ENCODE assay signal across 21 cellular contexts in the genomic region with DNA sequence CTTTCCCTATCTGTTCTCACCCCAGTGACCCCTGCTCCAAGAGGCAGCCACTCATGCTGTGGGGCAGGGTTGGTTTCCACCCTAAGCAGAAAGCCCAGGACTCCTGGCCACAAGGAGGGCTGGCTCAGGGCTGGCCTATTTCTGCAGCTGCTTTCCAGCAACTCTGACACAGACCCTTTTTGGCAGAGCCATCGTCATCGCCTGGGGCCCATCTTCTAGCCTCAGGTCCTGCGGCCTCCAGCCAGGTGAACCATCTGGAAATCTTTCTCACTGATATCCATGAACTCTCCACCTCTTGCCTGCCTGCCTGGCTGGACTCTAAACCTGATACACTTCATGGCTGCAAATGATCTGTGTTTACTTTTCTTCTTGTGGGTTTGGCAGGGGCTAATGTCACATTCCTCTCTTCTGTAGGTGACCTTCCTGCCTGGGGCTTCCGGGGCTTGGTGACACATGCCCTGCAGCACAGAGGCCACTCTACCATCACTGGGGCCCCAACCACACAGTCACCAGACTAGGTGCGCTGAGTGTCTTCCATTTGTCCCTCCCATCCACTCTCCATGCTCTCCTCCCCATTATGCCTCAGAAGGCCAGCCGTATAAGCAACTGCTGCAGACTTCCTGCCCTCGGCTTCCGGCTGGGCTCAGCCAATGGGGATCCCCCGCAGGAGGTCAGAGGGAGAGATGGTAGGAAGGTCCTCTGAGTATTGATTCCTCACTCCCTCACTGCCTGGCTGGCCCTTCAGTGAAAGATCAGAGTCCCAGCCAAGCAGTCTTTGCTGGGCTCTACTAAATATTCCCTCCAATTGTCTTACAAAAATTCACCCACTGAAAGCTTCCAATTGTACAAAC. TPM values are rescaled to one million over a fixed set of nuclear protein-coding genes. Genes with fewer than 3 reads are reported as not detected.
A peak's percentile ranks its signal among the peaks of the same experiment; 100 is the strongest.
DNase-seq lines count a peak whose midpoint lies in the region; ATAC-seq and TF ChIP-seq lines count a peak whose summit lies in the region.
"Had no signal": no experiment of that assay in that cellular context is flagged by ENCODE, and none has a peak within 500 bp of the region (broad histone marks: within the 10 kb centered on the region; RNA-seq: fewer than 3 reads in every experiment).

No MANE protein-coding gene starts in this region.

- POLR2A ChIA-PET in activated CD8-positive, alpha-beta T cell treated with anti-CD3 and anti-CD28 coated beads, Interleukin-2, amount 10 ng/mL, durations not matched to agents 7 days and 5 days (lab: Charles Lee), result interaction anchor here (0.9 kb wide), 1 partner anchor 9 kb away, joined by 4 read pairs; a partner anchor contains a TSS
- POLR2A ChIA-PET in activated CD8-positive, alpha-beta T cell treated with anti-CD3 and anti-CD28 coated beads for 36 hours (lab: Charles Lee), result no interaction called here
- POLR2A ChIA-PET in Panc1 (lab: Charles Lee), result no interaction called here

- H3K4me3 ChIP-seq in Panc1 (ENCODE audit: low read depth in 2 of 2, low read length in 2 of 2), result no peak overlapping the region
- no peak overlapping the region for H3K4me3 ChIP-seq in upper lobe of left lung
- H3K4me3 ChIP-seq: GM12878 had no signal

- ATAC-seq in activated CD8-positive, alpha-beta T cell treated with anti-CD3 and anti-CD28 coated beads, Interleukin-2, amount 10 ng/mL, durations not matched to agents 7 days and 5 days, result no peak
- ATAC-seq in activated CD8-positive, alpha-beta T cell treated with anti-CD3 and anti-CD28 coated beads for 36 hours, result no peak
- ATAC-seq in Panc1 (peak; percentile 62), left lobe of liver (peak; percentile 66), upper lobe of left lung (ENCODE audit: low FRiP score in 2 of 2) (peak; percentile 7 to 87), HG02798 (IDR thresholded peaks at IDR 0.05; ENCODE audit: poor library complexity, unreplicated experiment) (no peak), HG03097 (IDR thresholded peaks at IDR 0.05; ENCODE audit: low FRiP score, unreplicated experiment) (no peak)
- ATAC-seq: GM12878 had no signal

- no peak overlapping the region for H3K27ac Mint-ChIP-seq in activated CD8-positive, alpha-beta T cell treated with anti-CD3 and anti-CD28 coated beads, Interleukin-2, amount 10 ng/mL, durations not matched to agents 7 days and 5 days
- H3K27ac Mint-ChIP-seq in activated CD8-positive, alpha-beta T cell treated with anti-CD3 and anti-CD28 coated beads for 36 hours, result no peak overlapping the region
- H3K27ac Mint-ChIP-seq: activated naive CD8-positive, alpha-beta T cell treated with anti-CD3 and anti-CD28 coated beads for 36 hours; T-helper 1 cell treated with Interleukin-12 subunit alpha and Interleukin-12 subunit beta and Interleukin-4 antibody, amounts not matched to agents 30 μg/mL and 1 μg/mL, for 36 hours had no signal

- TF ChIP-seq POLR2A in upper lobe of left lung (IDR thresholded peaks at IDR 0.05), result no peak

- no peaks in the 10 kb centered on the region for H3K4me1 Mint-ChIP-seq in activated CD8-positive, alpha-beta T cell treated with anti-CD3 and anti-CD28 coated beads, Interleukin-2, amount 10 ng/mL, durations not matched to agents 7 days and 5 days (ENCODE audit: low read depth)
- H3K4me1 Mint-ChIP-seq in activated CD8-positive, alpha-beta T cell treated with anti-CD3 and anti-CD28 coated beads for 36 hours (ENCODE audit: low read depth), result no peaks in the 10 kb centered on the region
- H3K4me1 Mint-ChIP-seq: activated naive CD8-positive, alpha-beta T cell treated with anti-CD3 and anti-CD28 coated beads for 36 hours; nephron had no signal

- H3K27me3 ChIP-seq in Panc1 (ENCODE audit: control insufficient read depth, insufficient read depth, low read length) (no peaks in the 10 kb centered on the region), upper lobe of left lung (no peaks in the 10 kb centered on the region)

- H3K27me3 Mint-ChIP-seq in activated CD8-positive, alpha-beta T cell treated with anti-CD3 and anti-CD28 coated beads, Interleukin-2, amount 10 ng/mL, durations not matched to agents 7 days and 5 days (ENCODE audit: low read depth), result no peaks in the 10 kb centered on the region
- no peaks in the 10 kb centered on the region for H3K27me3 Mint-ChIP-seq in activated CD8-positive, alpha-beta T cell treated with anti-CD3 and anti-CD28 coated beads for 36 hours
- H3K27me3 Mint-ChIP-seq: activated naive CD8-positive, alpha-beta T cell treated with anti-CD3 and anti-CD28 coated beads for 36 hours had no signal

- no peaks in the 10 kb centered on the region for H3K9me3 Mint-ChIP-seq in activated CD8-positive, alpha-beta T cell treated with anti-CD3 and anti-CD28 coated beads, Interleukin-2, amount 10 ng/mL, durations not matched to agents 7 days and 5 days (ENCODE audit: insufficient read depth)
- H3K9me3 Mint-ChIP-seq in activated CD8-positive, alpha-beta T cell treated with anti-CD3 and anti-CD28 coated beads for 36 hours, result no peaks in the 10 kb centered on the region
- H3K9me3 Mint-ChIP-seq: activated naive CD8-positive, alpha-beta T cell treated with anti-CD3 and anti-CD28 coated beads for 36 hours; nephron; T-helper 1 cell treated with Interleukin-12 subunit alpha and Interleukin-12 subunit beta and Interleukin-4 antibody, amounts not matched to agents 30 μg/mL and 1 μg/mL, for 36 hours had no signal

- 55 to 69% methylated on average over 6 to 9 of the region's 9 CpGs for WGBS in upper lobe of left lung, 2 donors

- H3K4me3 Mint-ChIP-seq in activated CD8-positive, alpha-beta T cell treated with anti-CD3 and anti-CD28 coated beads, Interleukin-2, amount 10 ng/mL, durations not matched to agents 7 days and 5 days, result no peak overlapping the region
- no peak overlapping the region for H3K4me3 Mint-ChIP-seq in activated CD8-positive, alpha-beta T cell treated with anti-CD3 and anti-CD28 coated beads for 36 hours
- H3K4me3 Mint-ChIP-seq: activated naive CD8-positive, alpha-beta T cell treated with anti-CD3 and anti-CD28 coated beads for 36 hours; nephron; T-helper 1 cell treated with Interleukin-12 subunit alpha and Interleukin-12 subunit beta and Interleukin-4 antibody, amounts not matched to agents 30 μg/mL and 1 μg/mL, for 36 hours had no signal

- intact Hi-C loops in activated CD8-positive, alpha-beta T cell treated with anti-CD3 and anti-CD28 coated beads for 36 hours (cut with micrococcal nuclease), result no loop called here
- intact Hi-C loops in Panc1 (cut with micrococcal nuclease; ENCODE audit: unreplicated experiment), result no loop called here

- no TSS peak for BruUV-seq in Panc1 (replicated peaks; lab: Mats Ljungman, UMichigan)

- TF ChIP-seq EP300 in upper lobe of left lung (IDR thresholded peaks at IDR 0.05), result no peak

- H3K36me3 ChIP-seq in Panc1 (ENCODE audit: control insufficient read depth, insufficient read depth, low read length) (no peaks in the 10 kb centered on the region), upper lobe of left lung (no peaks in the 10 kb centered on the region)

- peak; percentile 7 for DNase-seq in activated CD8-positive, alpha-beta T cell treated with anti-CD3 and anti-CD28 coated beads, Interleukin-2, amount 10 ng/mL, durations not matched to agents 7 days and 5 days
- no peak for DNase-seq in activated CD8-positive, alpha-beta T cell treated with anti-CD3 and anti-CD28 coated beads for 36 hours
- no peak for DNase-seq in Panc1 (ENCODE audit: low read depth, low spot score)
- no peak for DNase-seq in left lobe of liver (ENCODE audit: low spot score)
- peak in 1 of 2 donors; percentile 68 for DNase-seq in upper lobe of left lung
- DNase-seq in islet precursor cell, result no peak
- DNase-seq: 8988T; activated CD4-positive, alpha-beta T cell treated with anti-CD3 and anti-CD28 coated beads for 1 hour; activated naive CD8-positive, alpha-beta T cell treated with anti-CD3 and anti-CD28 coated beads for 36 hours; activated T-cell treated with anti-CD3 and anti-CD28 coated beads for 4 hours; C1 segment of cervical spinal cord; effector memory CD4-positive, alpha-beta T cell; Kasumi-1; NCI-H1417 treated with DMSO at 0.1 percent for 48 hours; NCI-H526 treated with DMSO at 0.1 percent for 48 hours had no signal

- in situ Hi-C loops in Panc1 (cut with HindIII; ENCODE audit: low pct_unique_long_range_greater_than_20kb, low sequenced_read_pairs), result no loop called here

- no peaks in the 10 kb centered on the region for H3K9me3 ChIP-seq in Panc1 (ENCODE audit: control insufficient read depth, insufficient read depth, low read depth, low read length)
- no peaks in the 10 kb centered on the region for H3K9me3 ChIP-seq in upper lobe of left lung

- CTCF ChIA-PET in activated CD8-positive, alpha-beta T cell treated with anti-CD3 and anti-CD28 coated beads, Interleukin-2, amount 10 ng/mL, durations not matched to agents 7 days and 5 days (lab: Charles Lee), result interaction anchor here (1.7 kb wide), 1 partner anchor 10 kb away, joined by 7 read pairs; a partner anchor contains a TSS
- CTCF ChIA-PET in activated CD8-positive, alpha-beta T cell treated with anti-CD3 and anti-CD28 coated beads for 36 hours (lab: Charles Lee), result interaction anchor here (1.3 to 1.6 kb wide), 2 partner anchors 10 to 21 kb away, joined by 3 to 6 read pairs; a partner anchor contains a TSS
- CTCF ChIA-PET in Panc1 (lab: Charles Lee), result no interaction called here

- H3K4me1 ChIP-seq in Panc1 (ENCODE audit: control insufficient read depth, insufficient read depth, low read length) (no peaks in the 10 kb centered on the region), upper lobe of left lung (peaks cover 0 to 36% (median 23%) of the 10 kb centered on the region in 4 donors)

- no peak for TF ChIP-seq CTCF in activated CD8-positive, alpha-beta T cell treated with anti-CD3 and anti-CD28 coated beads for 36 hours (IDR thresholded peaks at IDR 0.05)
- TF ChIP-seq CTCF in Panc1 (IDR thresholded peaks at IDR 0.05), result no peak
- no peak for TF ChIP-seq CTCF in upper lobe of left lung (IDR thresholded peaks at IDR 0.05)

- H3K27ac ChIP-seq in Panc1 (ENCODE audit: low read length) (no peak overlapping the region), upper lobe of left lung (peak overlapping the region in 3 of 4 donors; percentile 2 to 44 (median 40))
- H3K27ac ChIP-seq: HL-60 had no signal

- no peaks in the 10 kb centered on the region for H3K36me3 Mint-ChIP-seq in activated CD8-positive, alpha-beta T cell treated with anti-CD3 and anti-CD28 coated beads, Interleukin-2, amount 10 ng/mL, durations not matched to agents 7 days and 5 days (ENCODE audit: low read depth)
- no peaks in the 10 kb centered on the region for H3K36me3 Mint-ChIP-seq in activated CD8-positive, alpha-beta T cell treated with anti-CD3 and anti-CD28 coated beads for 36 hours (ENCODE audit: low read depth)
- H3K36me3 Mint-ChIP-seq: activated naive CD8-positive, alpha-beta T cell treated with anti-CD3 and anti-CD28 coated beads for 36 hours had no signal

RNA-seq across cellular contexts. Expression of a gene that starts 9.7 kb away (rescaled TPM):
- 10 to 100 TPM; 39.5 to 42.2 TPM for total RNA-seq in activated CD8-positive, alpha-beta T cell treated with anti-CD3 and anti-CD28 coated beads, Interleukin-2, amount 10 ng/mL, durations not matched to agents 7 days and 5 days
- total RNA-seq in activated CD8-positive, alpha-beta T cell treated with anti-CD3 and anti-CD28 coated beads for 36 hours, result 10 to 100 TPM; 51.5 to 54.2 TPM
- total RNA-seq in Panc1 (2021; ENCODE audit: unreplicated experiment) (57.9 TPM), left lobe of liver (14.3 TPM), upper lobe of left lung (10 to 100 TPM; 24.1 to 48.3 (median 38.1) TPM)
- 49.4 TPM for polyA plus RNA-seq in Panc1 (2012; ENCODE audit: insufficient read length)

Comparison
In these comparisons a context has a peak if more than half of its experiments do, and no peak if none do; other contexts are left out.
1. ATAC-seq: peak in Panc1 (single experiment), left lobe of liver (single experiment) and upper lobe of left lung (2 of 2); none in activated CD8-positive, alpha-beta T cell treated with anti-CD3 and anti-CD28 coated beads, Interleukin-2, amount 10 ng/mL, durations not matched to agents 7 days and 5 days (single experiment), activated CD8-positive, alpha-beta T cell treated with anti-CD3 and anti-CD28 coated beads for 36 hours (single experiment), HG02798 (single experiment) and HG03097 (single experiment).